ENCODE assay signal across 24 cellular contexts in the genomic region with DNA sequence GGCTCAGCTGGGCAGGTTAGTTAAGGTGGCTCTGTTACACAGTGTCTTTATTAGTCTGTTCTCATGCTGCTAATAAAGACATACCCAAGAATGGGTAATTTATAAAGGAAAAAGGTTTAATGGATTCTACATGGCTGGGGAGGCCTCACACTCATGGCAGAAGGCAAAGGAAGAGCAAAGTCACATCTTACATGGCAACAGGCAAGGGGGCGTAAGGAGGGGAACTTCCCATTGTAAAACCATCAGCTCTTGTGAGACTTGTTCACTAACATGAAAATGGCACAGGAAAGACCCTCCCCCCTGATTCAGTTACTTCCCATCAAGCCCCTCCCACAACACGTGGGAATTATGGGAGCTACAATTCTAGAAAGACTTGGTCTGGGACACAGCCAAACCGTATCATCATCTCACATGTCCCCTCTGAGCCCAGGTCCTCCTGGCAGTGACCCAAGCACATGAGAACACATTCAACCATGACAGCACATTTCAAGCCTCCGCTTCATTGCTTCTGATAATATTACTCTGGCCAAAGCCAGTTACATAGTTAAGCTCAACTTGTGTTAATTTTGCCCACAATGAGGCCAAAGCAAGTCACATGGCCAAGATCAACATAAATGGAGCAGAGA.
"Had no signal": no experiment of that assay in that cellular context is flagged by ENCODE, and none has a peak within 500 bp of the region (broad histone marks: within the 10 kb centered on the region; RNA-seq: fewer than 3 reads in every experiment).

No MANE protein-coding gene starts in this region.

- H3K9me3 ChIP-seq: breast epithelium, esophagus muscularis mucosa, testis had no signal

- H3K27me3 ChIP-seq: breast epithelium, esophagus muscularis mucosa, foreskin keratinocyte, testis had no signal

- H3K4me3 ChIP-seq: breast epithelium, esophagus muscularis mucosa, skin epidermis, testis had no signal

- H3K27ac Mint-ChIP-seq: activated B cell treated with CpG ODN at 0.5 μM for 24 hours; activated CD8-positive, alpha-beta memory T cell treated with anti-CD3 and anti-CD28 coated beads, Interleukin-2, amount 10 ng/mL, durations not matched to agents 7 days and 5 days; activated CD8-positive, alpha-beta T cell treated with anti-CD3 and anti-CD28 coated beads, Interleukin-2, amount 10 ng/mL, durations not matched to agents 7 days and 5 days; activated naive CD4-positive, alpha-beta T cell treated with anti-CD3 and anti-CD28 coated beads, Interleukin-2, amount 50 U/mL, for 24 hours; activated naive CD8-positive, alpha-beta T cell treated with anti-CD3 and anti-CD28 coated beads, Interleukin-2, amount 50 U/mL, for 24 hours; activated T-helper 2 cell treated with anti-CD3 and anti-CD28 coated beads, Interferon-gamma antibody, Interleukin-2, Interleukin-4, amounts not matched to agents 10 μg/mL and 5 μg/mL and 100 μg/mL, durations not matched to agents 14 hours and 24 hours and 36 hours; endodermal cell; nephron had no signal

- H3K36me3 ChIP-seq: breast epithelium, esophagus muscularis mucosa had no signal

- H3K27me3 Mint-ChIP-seq: activated B cell treated with CpG ODN at 0.5 μM for 24 hours; activated CD8-positive, alpha-beta memory T cell treated with anti-CD3 and anti-CD28 coated beads, Interleukin-2, amount 10 ng/mL, durations not matched to agents 7 days and 5 days; activated naive CD4-positive, alpha-beta T cell treated with anti-CD3 and anti-CD28 coated beads, Interleukin-2, amount 50 U/mL, for 24 hours; activated naive CD8-positive, alpha-beta T cell treated with anti-CD3 and anti-CD28 coated beads, Interleukin-2, amount 50 U/mL, for 24 hours had no signal

- DNase-seq: activated B cell treated with CpG ODN at 0.5 μM for 24 hours; activated CD4-positive, alpha-beta T cell treated with anti-CD3 and anti-CD28 coated beads, Interleukin-2, amount 50 U/mL, for 1 hour; activated CD8-positive, alpha-beta memory T cell treated with anti-CD3 and anti-CD28 coated beads, Interleukin-2, amount 10 ng/mL, durations not matched to agents 7 days and 5 days; activated CD8-positive, alpha-beta T cell treated with anti-CD3 and anti-CD28 coated beads, Interleukin-2, amount 10 ng/mL, durations not matched to agents 7 days and 5 days; activated naive CD8-positive, alpha-beta T cell treated with anti-CD3 and anti-CD28 coated beads, Interleukin-2, amount 50 U/mL, for 24 hours; activated T-cell treated with anti-CD3 and anti-CD28 coated beads, Interleukin-2, amount 50 U/mL, for 48 hours; central memory CD4-positive, alpha-beta T cell; endodermal cell; foreskin keratinocyte; islet precursor cell; left colon; mammary epithelial cell; posterior cingulate gyrus; stimulated activated CD4-positive, alpha-beta T cell treated with anti-CD3 and anti-CD28 coated beads, Interleukin-12 subunit alpha, Interleukin-12 subunit beta, amount 100 ng/mL, for 4 hours; stimulated activated CD4-positive, alpha-beta T cell treated with anti-CD3 and anti-CD28 coated beads, Interleukin-4, amount 100 ng/mL, for 1 hour; stimulated activated naive CD8-positive, alpha-beta T cell treated with anti-CD3 and anti-CD28 coated beads, Interleukin-15, Interleukin-2, amounts not matched to agents 100 U/mL and 50 U/mL, for 24 hours; testis; trophoblast cell had no signal

- H3K4me1 ChIP-seq: breast epithelium, esophagus muscularis mucosa, foreskin keratinocyte, testis had no signal

- H3K36me3 Mint-ChIP-seq: activated CD8-positive, alpha-beta memory T cell treated with anti-CD3 and anti-CD28 coated beads, Interleukin-2, amount 10 ng/mL, durations not matched to agents 7 days and 5 days; activated naive CD4-positive, alpha-beta T cell treated with anti-CD3 and anti-CD28 coated beads, Interleukin-2, amount 50 U/mL, for 24 hours had no signal

- H3K9me3 Mint-ChIP-seq: activated B cell treated with CpG ODN at 0.5 μM for 24 hours; activated naive CD8-positive, alpha-beta T cell treated with anti-CD3 and anti-CD28 coated beads, Interleukin-2, amount 50 U/mL, for 24 hours; activated T-helper 2 cell treated with anti-CD3 and anti-CD28 coated beads, Interferon-gamma antibody, Interleukin-2, Interleukin-4, amounts not matched to agents 10 μg/mL and 5 μg/mL and 100 μg/mL, durations not matched to agents 14 hours and 24 hours and 36 hours; nephron had no signal

- H3K4me1 Mint-ChIP-seq: activated naive CD4-positive, alpha-beta T cell treated with anti-CD3 and anti-CD28 coated beads, Interleukin-2, amount 50 U/mL, for 24 hours; nephron had no signal

- H3K4me3 Mint-ChIP-seq: activated B cell treated with CpG ODN at 0.5 μM for 24 hours; activated CD8-positive, alpha-beta memory T cell treated with anti-CD3 and anti-CD28 coated beads, Interleukin-2, amount 10 ng/mL, durations not matched to agents 7 days and 5 days; activated CD8-positive, alpha-beta T cell treated with anti-CD3 and anti-CD28 coated beads, Interleukin-2, amount 10 ng/mL, durations not matched to agents 7 days and 5 days; activated naive CD4-positive, alpha-beta T cell treated with anti-CD3 and anti-CD28 coated beads, Interleukin-2, amount 50 U/mL, for 24 hours; activated naive CD8-positive, alpha-beta T cell treated with anti-CD3 and anti-CD28 coated beads, Interleukin-2, amount 50 U/mL, for 24 hours; endodermal cell; nephron had no signal
